Comparison of ENCODE assay signal across 5 cellular contexts in genomic region chr1:28596276-28596675, GRCh38. TPM values are rescaled to one million over a fixed set of nuclear protein-coding genes. Genes with fewer than 3 reads are reported as not detected.
"Had no signal": no experiment of that assay in that cellular context is flagged by ENCODE, and none has a peak within 500 bp of the region (broad histone marks: within the 10 kb centered on the region; RNA-seq: fewer than 3 reads in every experiment).

No MANE protein-coding gene starts in this region.

RNA-seq across cellular contexts. Expression of gene RAB42, which starts 4.2 kb away (rescaled TPM):
- total RNA-seq: H4 had no signal

RNA-seq across cellular contexts. Expression of gene RNU11, which starts 52.1 kb away (rescaled TPM):
- total RNA-seq: GM23248, H1, H4, H7, HFFc6 had no signal
- polyA plus RNA-seq: GM23248, H1 had no signal
